Comparison of ENCODE assay signal across 1 cellular context in genomic region chr4:148632476-148632875, GRCh38.
TF ChIP-seq lines count a peak whose summit lies in the region.

No MANE protein-coding gene starts in this region.

TF ChIP-seq in HepG2, 621 proteins besides CTCF, POLR2A, EP300 and RAD21 (continued from another document):
- no peak for TF ChIP-seq ZBTB40 (IDR thresholded peaks at IDR 0.05)
- TF ChIP-seq ZBTB40 (CRISPR knock-in tag; IDR thresholded peaks at IDR 0.05) = no peak
- TF ChIP-seq HNRNPUL1 (IDR thresholded peaks at IDR 0.05; ENCODE audit: low read depth, low read length) = no peak
- TF ChIP-seq JARID2 (CRISPR knock-in tag; IDR thresholded peaks at IDR 0.05; ENCODE audit: insufficient replicate concordance) = no peak
- TF ChIP-seq ZNF367 (CRISPR knock-in tag; IDR thresholded peaks at IDR 0.05; ENCODE audit: borderline replicate concordance) = no peak
- no peak for TF ChIP-seq IRX3 (CRISPR knock-in tag; IDR thresholded peaks at IDR 0.05; ENCODE audit: borderline replicate concordance, low read depth)
